Comparison of ENCODE assay signal across 9 cellular contexts in the genomic region with DNA sequence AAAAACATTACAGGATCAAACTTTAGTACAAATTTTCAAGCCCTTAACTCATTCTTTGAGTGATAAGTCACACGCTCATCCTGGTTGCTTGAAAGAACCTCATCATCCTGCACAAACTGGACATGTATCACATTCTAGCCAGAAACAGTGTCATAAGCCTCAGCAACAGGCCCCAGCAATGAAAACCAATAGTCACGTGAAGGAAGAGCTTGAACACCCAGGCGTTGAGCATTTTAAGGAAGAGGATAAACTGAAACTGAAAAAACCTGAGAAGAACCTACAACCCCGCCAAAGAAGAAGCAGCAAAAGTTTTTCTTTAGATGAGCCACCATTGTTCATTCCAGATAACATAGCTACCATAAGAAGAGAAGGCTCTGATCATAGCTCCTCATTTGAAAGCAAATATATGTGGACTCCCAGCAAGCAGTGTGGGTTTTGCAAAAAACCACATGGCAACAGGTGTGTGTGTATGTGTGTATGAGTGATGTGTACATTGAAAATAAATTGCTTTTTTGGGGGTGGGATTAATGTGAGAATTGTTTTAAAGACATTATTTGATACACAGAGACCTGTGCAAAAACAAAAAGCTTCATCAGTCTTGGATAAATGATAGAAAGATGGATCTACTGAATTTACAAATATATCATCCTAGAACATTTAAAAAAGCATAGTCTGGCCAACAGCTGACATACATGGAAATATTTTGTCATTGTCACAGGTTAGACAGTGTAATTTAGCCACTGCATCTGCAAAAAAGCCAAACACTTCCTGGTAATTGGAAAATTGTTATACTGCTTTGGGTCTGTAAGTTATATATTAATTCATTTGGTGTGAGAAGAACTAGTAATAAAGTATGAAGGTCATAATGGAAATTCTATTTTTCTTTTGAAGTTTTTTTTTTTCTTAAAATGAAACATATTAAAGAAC. TPM values are rescaled to one million over a fixed set of nuclear protein-coding genes. Genes with fewer than 3 reads are reported as not detected.
DNase-seq lines count a peak whose midpoint lies in the region; ATAC-seq and TF ChIP-seq lines count a peak whose summit lies in the region.
"Had no signal": no experiment of that assay in that cellular context is flagged by ENCODE, and none has a peak within 500 bp of the region (broad histone marks: within the 10 kb centered on the region; RNA-seq: fewer than 3 reads in every experiment).

No MANE protein-coding gene starts in this region.

- no TSS peak for BruUV-seq in Caco-2 (replicated peaks; lab: Mats Ljungman, UMichigan)

- H3K27me3 ChIP-seq in HL-60 (ENCODE audit: insufficient read depth, poor library complexity, severe bottlenecking) (no peaks in the 10 kb centered on the region), Caco-2 (replicated peaks; ENCODE audit: control insufficient read depth, insufficient read depth, low read length) (no peaks in the 10 kb centered on the region)
- H3K27me3 ChIP-seq: SJCRH30 had no signal

- H3K4me3 ChIP-seq in HL-60 (replicated peaks; ENCODE audit: insufficient read depth, low read length) (no peak overlapping the region), Caco-2 (ENCODE audit: low read depth, low read length) (no peak overlapping the region)
- H3K4me3 ChIP-seq: SJCRH30 had no signal

- peak; percentile 61 for ATAC-seq in GM18520 (IDR thresholded peaks at IDR 0.05; ENCODE audit: unreplicated experiment)
- ATAC-seq in GM21737 (IDR thresholded peaks at IDR 0.05; ENCODE audit: unreplicated experiment) = peak; percentile 76

- H3K27ac ChIP-seq in HL-60 (replicated peaks) = peak overlapping the region; percentile 58
- H3K27ac ChIP-seq: SJCRH30 had no signal

- no peaks in the 10 kb centered on the region for H3K27me3 Mint-ChIP-seq in Caco-2 (ENCODE audit: insufficient read depth, unreplicated experiment)

- peaks cover 44% of the 10 kb centered on the region for H3K36me3 Mint-ChIP-seq in Caco-2 (ENCODE audit: insufficient read depth, unreplicated experiment)

- no peaks in the 10 kb centered on the region for H3K9me3 Mint-ChIP-seq in Caco-2 (ENCODE audit: unreplicated experiment)

- H3K27ac Mint-ChIP-seq in Caco-2 (ENCODE audit: unreplicated experiment) = no peak overlapping the region

- H3K36me3 ChIP-seq in Caco-2 (ENCODE audit: control insufficient read depth, insufficient read depth, low read length) = no peaks in the 10 kb centered on the region; the same call in 1 of the 2 replicates

- H3K9me3 ChIP-seq in Caco-2 = no peaks in the 10 kb centered on the region
- H3K9me3 ChIP-seq: SJCRH30 had no signal

- intact Hi-C loops in Caco-2 (cut with micrococcal nuclease; ENCODE audit: unreplicated experiment) = no loop called here

- H3K4me3 Mint-ChIP-seq in Caco-2 (ENCODE audit: unreplicated experiment) = no peak overlapping the region

- TF ChIP-seq CTCF in HL-60 (IDR thresholded peaks at IDR 0.05; ENCODE audit: insufficient read depth, low read length) (no peak), Caco-2 (IDR thresholded peaks at IDR 0.05; ENCODE audit: insufficient read depth in 1 of 2, low read depth in 1 of 2, low read length in 1 of 2, severe bottlenecking in 1 of 2, unreplicated experiment in 1 of 2) (no peak)

- CTCF ChIA-PET in Caco-2 (lab: Charles Lee) = no interaction called here

- POLR2A ChIA-PET in Caco-2 (lab: Charles Lee) = no interaction called here

- DNase-seq in HL-60 (ENCODE audit: low read depth in 1 of 2, low spot score in 1 of 2) = peak in 1 of 2 experiments; percentile 60
- peak; percentile 58 for DNase-seq in medulla oblongata (ENCODE audit: extremely low spot score)
- no peak for DNase-seq in NCI-H1417 (lab: John Stamatoyannopoulos, UW)
- DNase-seq in Caco-2 = no peak
- no peak for DNase-seq in dedifferentiated amniotic fluid mesenchymal stem cell (ENCODE audit: extremely low spot score)
- no peak for DNase-seq in putamen (ENCODE audit: low spot score)

- H3K4me1 ChIP-seq in Caco-2 = no peaks in the 10 kb centered on the region
- H3K4me1 ChIP-seq: SJCRH30 had no signal

- H3K4me1 Mint-ChIP-seq in Caco-2 (ENCODE audit: low read depth, unreplicated experiment) = peaks cover 9% of the 10 kb centered on the region

RNA-seq across cellular contexts. Expression of a gene that starts 50.1 kb away (rescaled TPM):
- 41.6 and 48.3 TPM in 2 replicates for total RNA-seq in Caco-2 (2022)
